In the genomic region with DNA sequence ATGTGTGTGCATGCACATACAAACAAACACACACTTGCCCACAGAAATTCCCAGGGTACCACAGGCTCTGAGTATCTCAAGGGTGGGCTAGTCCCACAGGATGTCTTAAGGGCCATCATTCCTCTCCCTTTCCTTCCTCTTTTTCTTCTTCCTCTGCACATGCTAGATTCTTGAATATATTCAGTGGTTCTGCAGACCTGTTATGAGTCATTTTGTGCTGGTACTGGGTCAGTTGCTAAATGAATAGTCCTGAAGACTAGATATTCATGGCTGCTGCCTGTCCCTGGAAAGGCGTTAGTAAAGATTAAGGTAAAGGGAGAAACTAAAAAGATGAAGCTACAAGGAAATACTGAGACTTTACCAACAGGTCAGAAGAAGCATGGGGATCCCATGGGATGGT, we compare ENCODE assay signal across 16 cellular contexts.
"Had no signal": no experiment of that assay in that cellular context is flagged by ENCODE, and none has a peak within 500 bp of the region (broad histone marks: within the 10 kb centered on the region; RNA-seq: fewer than 3 reads in every experiment).

No MANE protein-coding gene starts in this region.

- H3K9me3 Mint-ChIP-seq: activated CD4-positive, alpha-beta memory T cell treated with anti-CD3 and anti-CD28 coated beads, Interleukin-2, amount 10 ng/mL, durations not matched to agents 7 days and 5 days; activated T-cell treated with anti-CD3 and anti-CD28 coated beads, Interleukin-2, amount 50 U/mL, for 4 hours; mesothelial cell of epicardium; stimulated activated naive CD8-positive, alpha-beta T cell treated with anti-CD3 and anti-CD28 coated beads, Interleukin-15, Interleukin-2, amounts not matched to agents 100 ng/mL and 50 ng/mL, for 24 hours; type B pancreatic cell had no signal

- H3K27ac ChIP-seq: epithelial cell of prostate, right atrium auricular region, suprapubic skin had no signal

- H3K36me3 ChIP-seq: right atrium auricular region, suprapubic skin had no signal

- H3K27ac Mint-ChIP-seq: activated CD4-positive, alpha-beta memory T cell treated with anti-CD3 and anti-CD28 coated beads, Interleukin-2, amount 10 ng/mL, durations not matched to agents 7 days and 5 days; activated CD4-positive, alpha-beta T cell treated with anti-CD3 and anti-CD28 coated beads for 36 hours; mesothelial cell of epicardium; progenitor cell of endocrine pancreas; stimulated activated naive CD8-positive, alpha-beta T cell treated with anti-CD3 and anti-CD28 coated beads, Interleukin-15, Interleukin-2, amounts not matched to agents 100 ng/mL and 50 ng/mL, for 24 hours; type B pancreatic cell had no signal

- H3K36me3 Mint-ChIP-seq: mesothelial cell of epicardium, type B pancreatic cell had no signal

- H3K4me3 ChIP-seq: lung, right atrium auricular region, suprapubic skin had no signal

- H3K4me1 Mint-ChIP-seq: activated CD4-positive, alpha-beta memory T cell treated with anti-CD3 and anti-CD28 coated beads, Interleukin-2, amount 10 ng/mL, durations not matched to agents 7 days and 5 days; activated CD4-positive, alpha-beta T cell treated with anti-CD3 and anti-CD28 coated beads for 36 hours; mesothelial cell of epicardium had no signal

- H3K27me3 ChIP-seq: right atrium auricular region, suprapubic skin had no signal

- DNase-seq: activated CD4-positive, alpha-beta memory T cell treated with anti-CD3 and anti-CD28 coated beads, Interleukin-2, amount 10 ng/mL, durations not matched to agents 7 days and 5 days; activated CD4-positive, alpha-beta T cell treated with anti-CD3 and anti-CD28 coated beads for 36 hours; activated effector memory CD4-positive, alpha-beta T cell treated with Interleukin-2 at 50 U/mL for 16 hours; activated naive CD4-positive, alpha-beta T cell treated with anti-CD3 and anti-CD28 coated beads, Interleukin-2, amount 50 U/mL, for 16 hours; activated T-cell treated with anti-CD3 and anti-CD28 coated beads, Interleukin-2, amount 50 U/mL, for 4 hours; foreskin melanocyte; stimulated activated CD4-positive, alpha-beta T cell treated with anti-CD3 and anti-CD28 coated beads, Interleukin-15, amount 100 ng/mL, for 24 hours; stimulated activated CD4-positive, alpha-beta T cell treated with anti-CD3 and anti-CD28 coated beads, Interleukin-4, amount 100 ng/mL, for 24 hours had no signal

- H3K9me3 ChIP-seq: right atrium auricular region, suprapubic skin had no signal

- H3K4me1 ChIP-seq: right atrium auricular region, suprapubic skin had no signal

- ATAC-seq: activated CD4-positive, alpha-beta T cell treated with anti-CD3 and anti-CD28 coated beads for 36 hours; activated T-cell treated with anti-CD3 and anti-CD28 coated beads, Interleukin-2, amount 50 U/mL, for 4 hours had no signal

- H3K4me3 Mint-ChIP-seq: activated CD4-positive, alpha-beta memory T cell treated with anti-CD3 and anti-CD28 coated beads, Interleukin-2, amount 10 ng/mL, durations not matched to agents 7 days and 5 days; activated CD4-positive, alpha-beta T cell treated with anti-CD3 and anti-CD28 coated beads for 36 hours; activated T-cell treated with anti-CD3 and anti-CD28 coated beads, Interleukin-2, amount 50 U/mL, for 4 hours; mesothelial cell of epicardium; stimulated activated naive CD8-positive, alpha-beta T cell treated with anti-CD3 and anti-CD28 coated beads, Interleukin-15, Interleukin-2, amounts not matched to agents 100 ng/mL and 50 ng/mL, for 24 hours; type B pancreatic cell had no signal
